17 cellular contexts compared by ENCODE assay signal in genomic region chr2:197312186-197312585, GRCh38. TPM values are rescaled to one million over a fixed set of nuclear protein-coding genes. Genes with fewer than 3 reads are reported as not detected.
DNase-seq lines count a peak whose midpoint lies in the region; ATAC-seq and TF ChIP-seq lines count a peak whose summit lies in the region.
"Had no signal": no experiment of that assay in that cellular context is flagged by ENCODE, and none has a peak within 500 bp of the region (broad histone marks: within the 10 kb centered on the region; RNA-seq: fewer than 3 reads in every experiment).

No MANE protein-coding gene starts in this region.

- intact Hi-C loops in activated CD4-positive, alpha-beta T cell treated with anti-CD3 and anti-CD28 coated beads for 36 hours (cut with DNase I, micrococcal nuclease), result loop anchor here (5.0 kb wide), 3 partner anchors 65 to 325 kb away; partner anchors contain the start of gene MOB4 (in 1 of the 2)

- peaks cover 34% of the 10 kb centered on the region for H3K4me1 ChIP-seq in Loucy (ENCODE audit: insufficient read depth, low read length, poor library complexity, severe bottlenecking)
- H3K4me1 ChIP-seq: breast epithelium had no signal

- POLR2A ChIA-PET in activated CD4-positive, alpha-beta T cell treated with anti-CD3 and anti-CD28 coated beads for 36 hours (lab: Charles Lee), result interaction anchor here (0.6 kb wide), 1 partner anchor 513 kb away, joined by 7 read pairs; the partner anchor contains the start of gene GTF3C3

- TF ChIP-seq CTCF in Loucy (conservative IDR thresholded peaks at IDR 0.05; ENCODE audit: low read length) (no peak), neural crest cell (conservative IDR thresholded peaks at IDR 0.05) (no peak), omental fat pad (IDR thresholded peaks at IDR 0.05) (no peak)

- H3K27me3 ChIP-seq in Loucy (ENCODE audit: insufficient read depth, low read length, poor library complexity, severe bottlenecking), result no peaks in the 10 kb centered on the region
- H3K27me3 ChIP-seq: breast epithelium, upper lobe of right lung had no signal

- H3F3A ChIP-seq in Loucy (ENCODE audit: low read depth), result no peaks in the 10 kb centered on the region; the same call in 1 of the 2 replicates

- peak overlapping the region; percentile 80 for H3K4me3 Mint-ChIP-seq in activated CD4-positive, alpha-beta T cell treated with anti-CD3 and anti-CD28 coated beads for 36 hours
- H3K4me3 Mint-ChIP-seq in activated naive CD8-positive, alpha-beta T cell treated with anti-CD3 and anti-CD28 coated beads for 36 hours, result no peak overlapping the region
- peak overlapping the region; percentile 89 for H3K4me3 Mint-ChIP-seq in neural crest cell
- no peak overlapping the region for H3K4me3 Mint-ChIP-seq in activated CD8-positive, alpha-beta memory T cell treated with anti-CD3 and anti-CD28 coated beads, Interleukin-2, amount 10 ng/mL, durations not matched to agents 7 days and 5 days

- ATAC-seq in activated CD4-positive, alpha-beta T cell treated with anti-CD3 and anti-CD28 coated beads for 36 hours, result no peak
- ATAC-seq in GM21447 (IDR thresholded peaks at IDR 0.05; ENCODE audit: unreplicated experiment), result no peak
- no peak for ATAC-seq in omental fat pad (ENCODE audit: low FRiP score)
- no peak for ATAC-seq in activated CD8-positive, alpha-beta memory T cell treated with anti-CD3 and anti-CD28 coated beads, Interleukin-2, amount 10 ng/mL, durations not matched to agents 7 days and 5 days
- ATAC-seq: upper lobe of right lung had no signal

- H3K9me3 Mint-ChIP-seq in activated CD4-positive, alpha-beta T cell treated with anti-CD3 and anti-CD28 coated beads for 36 hours (ENCODE audit: low read depth), result no peaks in the 10 kb centered on the region
- H3K9me3 Mint-ChIP-seq in activated naive CD8-positive, alpha-beta T cell treated with anti-CD3 and anti-CD28 coated beads for 36 hours, result no peaks in the 10 kb centered on the region
- H3K9me3 Mint-ChIP-seq in neural crest cell, result no peaks in the 10 kb centered on the region
- no peaks in the 10 kb centered on the region for H3K9me3 Mint-ChIP-seq in activated CD8-positive, alpha-beta memory T cell treated with anti-CD3 and anti-CD28 coated beads, Interleukin-2, amount 10 ng/mL, durations not matched to agents 7 days and 5 days (ENCODE audit: low read depth)
- H3K9me3 Mint-ChIP-seq: mesothelial cell of epicardium had no signal

- peaks cover 30% of the 10 kb centered on the region for H3K79me2 ChIP-seq in Loucy (ENCODE audit: insufficient read depth, low read length)

- no peaks in the 10 kb centered on the region for H3K27me3 Mint-ChIP-seq in activated CD4-positive, alpha-beta T cell treated with anti-CD3 and anti-CD28 coated beads for 36 hours
- no peaks in the 10 kb centered on the region for H3K27me3 Mint-ChIP-seq in activated naive CD8-positive, alpha-beta T cell treated with anti-CD3 and anti-CD28 coated beads for 36 hours
- peaks cover 55% of the 10 kb centered on the region for H3K27me3 Mint-ChIP-seq in neural crest cell (ENCODE audit: low read depth)
- no peaks in the 10 kb centered on the region for H3K27me3 Mint-ChIP-seq in activated CD8-positive, alpha-beta memory T cell treated with anti-CD3 and anti-CD28 coated beads, Interleukin-2, amount 10 ng/mL, durations not matched to agents 7 days and 5 days

- peak overlapping the region; percentile 96 for H2AFZ ChIP-seq in Loucy (ENCODE audit: low read length)

- H3K9ac ChIP-seq in Loucy (ENCODE audit: low read depth, low read length, poor library complexity, severe bottlenecking), result no peak overlapping the region

- peaks cover 6% of the 10 kb centered on the region for H4K20me1 ChIP-seq in Loucy (ENCODE audit: insufficient read depth, low read length, poor library complexity, severe bottlenecking)

- peaks cover 9% of the 10 kb centered on the region for H3K36me3 Mint-ChIP-seq in activated CD4-positive, alpha-beta T cell treated with anti-CD3 and anti-CD28 coated beads for 36 hours (ENCODE audit: low read depth)
- H3K36me3 Mint-ChIP-seq in activated naive CD8-positive, alpha-beta T cell treated with anti-CD3 and anti-CD28 coated beads for 36 hours, result peaks cover 15% of the 10 kb centered on the region
- no peaks in the 10 kb centered on the region for H3K36me3 Mint-ChIP-seq in neural crest cell (ENCODE audit: low read depth)
- H3K36me3 Mint-ChIP-seq in activated CD8-positive, alpha-beta memory T cell treated with anti-CD3 and anti-CD28 coated beads, Interleukin-2, amount 10 ng/mL, durations not matched to agents 7 days and 5 days, result peaks cover 21% of the 10 kb centered on the region
- H3K36me3 Mint-ChIP-seq: mesothelial cell of epicardium had no signal

- no peaks in the 10 kb centered on the region for H3K9me2 ChIP-seq in Loucy (replicated peaks; ENCODE audit: low read depth, low read length)

- peak overlapping the region; percentile 84 for H3K27ac Mint-ChIP-seq in activated CD4-positive, alpha-beta T cell treated with anti-CD3 and anti-CD28 coated beads for 36 hours
- H3K27ac Mint-ChIP-seq in activated naive CD8-positive, alpha-beta T cell treated with anti-CD3 and anti-CD28 coated beads for 36 hours, result peak overlapping the region; percentile 83
- no peak overlapping the region for H3K27ac Mint-ChIP-seq in neural crest cell (ENCODE audit: unreplicated experiment)
- no peak overlapping the region for H3K27ac Mint-ChIP-seq in activated CD8-positive, alpha-beta memory T cell treated with anti-CD3 and anti-CD28 coated beads, Interleukin-2, amount 10 ng/mL, durations not matched to agents 7 days and 5 days
- H3K27ac Mint-ChIP-seq: mesothelial cell of epicardium had no signal

- no peak overlapping the region for H3K4me3 ChIP-seq in Loucy (ENCODE audit: low read length, poor library complexity, severe bottlenecking)
- H3K4me3 ChIP-seq: breast epithelium, upper lobe of right lung had no signal

- no peaks in the 10 kb centered on the region for H3K36me3 ChIP-seq in Loucy (ENCODE audit: insufficient read depth, low read length)
- H3K36me3 ChIP-seq: breast epithelium, upper lobe of right lung had no signal

- peaks cover 57% of the 10 kb centered on the region for H3K4me1 Mint-ChIP-seq in activated CD4-positive, alpha-beta T cell treated with anti-CD3 and anti-CD28 coated beads for 36 hours
- peaks cover 54% of the 10 kb centered on the region for H3K4me1 Mint-ChIP-seq in activated naive CD8-positive, alpha-beta T cell treated with anti-CD3 and anti-CD28 coated beads for 36 hours
- H3K4me1 Mint-ChIP-seq in neural crest cell, result peaks cover 31% of the 10 kb centered on the region
- peaks cover 40% of the 10 kb centered on the region for H3K4me1 Mint-ChIP-seq in activated CD8-positive, alpha-beta memory T cell treated with anti-CD3 and anti-CD28 coated beads, Interleukin-2, amount 10 ng/mL, durations not matched to agents 7 days and 5 days

- no peaks in the 10 kb centered on the region for H3K9me3 ChIP-seq in Loucy (ENCODE audit: insufficient read depth, low read depth, low read length)
- H3K9me3 ChIP-seq: breast epithelium, upper lobe of right lung had no signal

- CTCF ChIA-PET in activated CD4-positive, alpha-beta T cell treated with anti-CD3 and anti-CD28 coated beads for 36 hours (lab: Charles Lee), result interaction anchor here (1.0 to 7.6 kb wide), 11 partner anchors 10 to 198 kb away, joined by 3 to 53 read pairs (median 5); no protein-coding TSS in a partner anchor
- CTCF ChIA-PET in activated CD8-positive, alpha-beta memory T cell treated with anti-CD3 and anti-CD28 coated beads, Interleukin-2, amount 10 ng/mL, durations not matched to agents 7 days and 5 days (lab: Charles Lee), result interaction anchor here (1.2 to 6.2 kb wide), 7 partner anchors 10 to 236 kb away, joined by 4 to 68 read pairs (median 7); no protein-coding TSS in a partner anchor

- H3K4me2 ChIP-seq in Loucy (ENCODE audit: low read depth, low read length, poor library complexity, severe bottlenecking), result no peak overlapping the region

- no peak for DNase-seq in activated CD4-positive, alpha-beta T cell treated with anti-CD3 and anti-CD28 coated beads for 36 hours
- DNase-seq in activated CD4-positive, alpha-beta T cell treated with anti-CD3 and anti-CD28 coated beads for 1 hour, result no peak
- no peak for DNase-seq in activated naive CD8-positive, alpha-beta T cell treated with anti-CD3 and anti-CD28 coated beads for 36 hours
- DNase-seq in neural crest cell (ENCODE audit: low read depth, low spot score) (no peak), omental fat pad (ENCODE audit: low spot score) (no peak)
- no peak for DNase-seq in activated CD8-positive, alpha-beta memory T cell treated with anti-CD3 and anti-CD28 coated beads, Interleukin-2, amount 10 ng/mL, durations not matched to agents 7 days and 5 days
- DNase-seq: COR-L47; GDM1; H7; NCI-H2081 treated with DMSO at 0.1 percent for 48 hours; NCI-H748 treated with DMSO at 0.1 percent for 48 hours; stimulated activated CD4-positive, alpha-beta T cell treated with anti-CD3 and anti-CD28 coated beads, Interleukin-4, amount 100 ng/mL, for 4 hours; upper lobe of right lung had no signal

RNA-seq across cellular contexts. Expression of gene ANKRD44, which starts 1.6 kb away (rescaled TPM):
- 100 to 1,000 TPM; 122 to 181 TPM for total RNA-seq in activated CD4-positive, alpha-beta T cell treated with anti-CD3 and anti-CD28 coated beads for 36 hours
- 100 to 1,000 TPM; 118 to 121 TPM for total RNA-seq in activated naive CD8-positive, alpha-beta T cell treated with anti-CD3 and anti-CD28 coated beads for 36 hours
- total RNA-seq in neural crest cell (11.2 and 13.5 TPM in 2 replicates), omental fat pad (10 to 100 TPM; 18.4 to 56.3 (median 30.1) TPM)
- 100 to 1,000 TPM; 210 to 249 TPM for total RNA-seq in activated CD8-positive, alpha-beta memory T cell treated with anti-CD3 and anti-CD28 coated beads, Interleukin-2, amount 10 ng/mL, durations not matched to agents 7 days and 5 days

Comparison
In these comparisons a context has a peak if more than half of its experiments do, and no peak if none do; other contexts are left out.
1. H3K27ac Mint-ChIP-seq: peak in activated CD4-positive, alpha-beta T cell treated with anti-CD3 and anti-CD28 coated beads for 36 hours (single experiment) and activated naive CD8-positive, alpha-beta T cell treated with anti-CD3 and anti-CD28 coated beads for 36 hours (single experiment); none in neural crest cell (single experiment) and activated CD8-positive, alpha-beta memory T cell treated with anti-CD3 and anti-CD28 coated beads, Interleukin-2, amount 10 ng/mL, durations not matched to agents 7 days and 5 days (single experiment).
2. H3K4me3 Mint-ChIP-seq: peak in activated CD4-positive, alpha-beta T cell treated with anti-CD3 and anti-CD28 coated beads for 36 hours (single experiment) and neural crest cell (single experiment); none in activated naive CD8-positive, alpha-beta T cell treated with anti-CD3 and anti-CD28 coated beads for 36 hours (single experiment) and activated CD8-positive, alpha-beta memory T cell treated with anti-CD3 and anti-CD28 coated beads, Interleukin-2, amount 10 ng/mL, durations not matched to agents 7 days and 5 days (single experiment).